ENCODE assay signal across 9 cellular contexts in the genomic region with DNA sequence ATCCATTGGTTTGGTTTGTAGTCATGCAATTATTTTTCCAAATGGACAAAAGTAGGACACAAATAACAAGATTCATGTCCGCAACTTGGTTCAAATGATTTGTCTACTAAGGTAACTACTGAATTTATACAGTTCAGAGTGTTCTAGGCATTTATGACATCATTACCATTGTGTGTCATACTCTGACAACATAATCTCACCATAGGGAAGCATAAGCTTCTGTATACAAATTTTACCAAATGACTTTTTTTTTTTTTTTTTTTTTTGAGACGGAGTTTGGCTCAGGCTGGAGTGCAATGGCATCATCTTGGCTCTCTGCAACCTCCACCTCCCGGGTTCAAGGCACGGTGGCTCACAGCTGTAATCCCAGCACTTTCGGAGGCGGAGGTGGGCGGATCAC. TPM values are rescaled to one million over a fixed set of nuclear protein-coding genes. Genes with fewer than 3 reads are reported as not detected.
"Had no signal": no experiment of that assay in that cellular context is flagged by ENCODE, and none has a peak within 500 bp of the region (broad histone marks: within the 10 kb centered on the region; RNA-seq: fewer than 3 reads in every experiment).

A gene with protein sequence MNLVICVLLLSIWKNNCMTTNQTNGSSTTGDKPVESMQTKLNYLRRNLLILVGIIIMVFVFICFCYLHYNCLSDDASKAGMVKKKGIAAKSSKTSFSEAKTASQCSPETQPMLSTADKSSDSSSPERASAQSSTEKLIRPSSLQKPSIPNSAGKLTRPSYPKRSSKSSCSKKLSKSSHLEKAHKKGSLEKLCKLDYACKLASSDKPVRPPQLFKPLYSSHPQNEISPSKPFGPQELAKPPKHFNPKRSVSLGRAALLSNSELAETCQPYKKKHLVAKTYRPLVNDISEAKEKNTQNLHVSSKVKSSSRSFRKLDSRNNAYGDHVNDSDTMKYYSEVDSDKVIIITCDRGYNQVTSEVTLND (minus strand): TSS at position 101 of the 400 bp plus-strand sequence. CDS start 25 bp downstream, at position 76.

- H3K4me3 ChIP-seq: K562 had no signal

- FAIRE-seq: HTR-8/SVneo, K562 had no signal

- H3K27ac ChIP-seq: HL-60, KMS-11 had no signal

- H3K36me3 Mint-ChIP-seq: IgD-negative memory B cell had no signal

- H3K27ac Mint-ChIP-seq: IgD-negative memory B cell had no signal

- H3K4me2 ChIP-seq: KMS-11 had no signal

- H3K9ac ChIP-seq: KMS-11 had no signal

- H3K4me3 Mint-ChIP-seq: IgD-negative memory B cell had no signal

- DNase-seq: IMR-90, KG1 had no signal

- H3K4me1 Mint-ChIP-seq: IgD-negative memory B cell had no signal

RNA-seq across cellular contexts. Expression of the gene that starts here (rescaled TPM):
- total RNA-seq: HT-29, HT1080, IMR-90, K562 had no signal
- polyA plus RNA-seq: IgD-negative memory B cell, IMR-90, K562 had no signal
